ENCODE assay signal across 13 cellular contexts in genomic region chrX:119181491-119181890, GRCh38. TPM values are rescaled to one million over a fixed set of nuclear protein-coding genes. Genes with fewer than 3 reads are reported as not detected.
DNase-seq lines count a peak whose midpoint lies in the region; ATAC-seq and TF ChIP-seq lines count a peak whose summit lies in the region.
"Had no signal": no experiment of that assay in that cellular context is flagged by ENCODE, and none has a peak within 500 bp of the region (broad histone marks: within the 10 kb centered on the region; RNA-seq: fewer than 3 reads in every experiment).

No MANE protein-coding gene starts in this region.

- no peaks in the 10 kb centered on the region for H3K36me3 Mint-ChIP-seq in activated CD4-positive, alpha-beta memory T cell treated with anti-CD3 and anti-CD28 coated beads for 36 hours
- H3K36me3 Mint-ChIP-seq in activated CD4-positive, alpha-beta memory T cell treated with anti-CD3 and anti-CD28 coated beads, Interleukin-2, amount 10 ng/mL, durations not matched to agents 7 days and 5 days (ENCODE audit: low read depth): no peaks in the 10 kb centered on the region
- H3K36me3 Mint-ChIP-seq in stimulated activated memory B cell treated with anti-CD40 and anti-IgM and Interleukin-4, amounts not matched to agents 10 μg/mL and 1 μg/mL and 100 μg/mL, for 72 hours: no peaks in the 10 kb centered on the region

- intact Hi-C loops in activated CD4-positive, alpha-beta memory T cell treated with anti-CD3 and anti-CD28 coated beads for 36 hours (cut with micrococcal nuclease): no loop called here

- no peak overlapping the region for H3K4me3 Mint-ChIP-seq in activated CD4-positive, alpha-beta memory T cell treated with anti-CD3 and anti-CD28 coated beads for 36 hours
- no peak overlapping the region for H3K4me3 Mint-ChIP-seq in activated CD4-positive, alpha-beta memory T cell treated with anti-CD3 and anti-CD28 coated beads, Interleukin-2, amount 10 ng/mL, durations not matched to agents 7 days and 5 days
- no peak overlapping the region for H3K4me3 Mint-ChIP-seq in stimulated activated memory B cell treated with anti-CD40 and anti-IgM and Interleukin-4, amounts not matched to agents 10 μg/mL and 1 μg/mL and 100 μg/mL, for 72 hours

- CTCF ChIA-PET in activated CD4-positive, alpha-beta memory T cell treated with anti-CD3 and anti-CD28 coated beads for 36 hours (lab: Charles Lee): no interaction called here
- CTCF ChIA-PET in activated CD4-positive, alpha-beta memory T cell treated with anti-CD3 and anti-CD28 coated beads, Interleukin-2, amount 10 ng/mL, durations not matched to agents 7 days and 5 days (lab: Charles Lee): no interaction called here
- CTCF ChIA-PET in GM10248 (lab: Yijun Ruan, JAX): interaction anchor here (1.0 kb wide), 1 partner anchor 49 kb away, joined by 3 read pairs; no protein-coding TSS in a partner anchor

- H3K27me3 ChIP-seq in NT2/D1 (ENCODE audit: insufficient read depth, insufficient read length): no peaks in the 10 kb centered on the region
- H3K27me3 ChIP-seq: BE2C, spleen, stomach had no signal

- H3K9ac ChIP-seq in NT2/D1 (ENCODE audit: insufficient read length, low read depth): no peak overlapping the region

- H3K4me3 ChIP-seq in NT2/D1 (ENCODE audit: insufficient read length, low read depth): no peak overlapping the region
- no peak overlapping the region for H3K4me3 ChIP-seq in epithelial cell of esophagus (ENCODE audit: low read length)
- no peak overlapping the region for H3K4me3 ChIP-seq in retinal pigment epithelial cell (ENCODE audit: low read length)
- H3K4me3 ChIP-seq: spleen, stomach had no signal

- TF ChIP-seq CTCF in epithelial cell of esophagus (IDR thresholded peaks at IDR 0.05; ENCODE audit: insufficient read depth, low read depth, low read length, missing control alignments) (peak; percentile 32), retinal pigment epithelial cell (conservative IDR thresholded peaks at IDR 0.05; ENCODE audit: low read depth, low read length) (peak; percentile 15), GM10248 (IDR thresholded peaks at IDR 0.05; ENCODE audit: control extremely low read depth, extremely low read depth, low read depth, missing control alignments) (no peak)

- DNase-seq in activated CD4-positive, alpha-beta memory T cell treated with anti-CD3 and anti-CD28 coated beads for 36 hours: peak; percentile 8
- no peak for DNase-seq in activated CD4-positive, alpha-beta memory T cell treated with anti-CD3 and anti-CD28 coated beads, Interleukin-2, amount 10 ng/mL, durations not matched to agents 7 days and 5 days
- peak; percentile 9 for DNase-seq in NT2/D1 (ENCODE audit: low read depth, low spot score)
- DNase-seq in epithelial cell of esophagus (ENCODE audit: low read depth): peak; percentile 23
- DNase-seq in retinal pigment epithelial cell (ENCODE audit: low read depth): no peak
- DNase-seq in GM10248 (ENCODE audit: extremely low spot score): no peak
- DNase-seq: activated gamma-delta T cell treated with Interleukin-2 at 50 U/mL for 16 hours, BE2C, mesenchymal stem cell, spleen, stomach had no signal

- no peaks in the 10 kb centered on the region for H3K9me3 Mint-ChIP-seq in activated CD4-positive, alpha-beta memory T cell treated with anti-CD3 and anti-CD28 coated beads for 36 hours
- H3K9me3 Mint-ChIP-seq in activated CD4-positive, alpha-beta memory T cell treated with anti-CD3 and anti-CD28 coated beads, Interleukin-2, amount 10 ng/mL, durations not matched to agents 7 days and 5 days: no peaks in the 10 kb centered on the region
- no peaks in the 10 kb centered on the region for H3K9me3 Mint-ChIP-seq in stimulated activated memory B cell treated with anti-CD40 and anti-IgM and Interleukin-4, amounts not matched to agents 10 μg/mL and 1 μg/mL and 100 μg/mL, for 72 hours

- no peaks in the 10 kb centered on the region for H3K27me3 Mint-ChIP-seq in activated CD4-positive, alpha-beta memory T cell treated with anti-CD3 and anti-CD28 coated beads for 36 hours
- peaks cover 6% of the 10 kb centered on the region for H3K27me3 Mint-ChIP-seq in activated CD4-positive, alpha-beta memory T cell treated with anti-CD3 and anti-CD28 coated beads, Interleukin-2, amount 10 ng/mL, durations not matched to agents 7 days and 5 days
- peaks cover 7% of the 10 kb centered on the region for H3K27me3 Mint-ChIP-seq in stimulated activated memory B cell treated with anti-CD40 and anti-IgM and Interleukin-4, amounts not matched to agents 10 μg/mL and 1 μg/mL and 100 μg/mL, for 72 hours

- no peaks in the 10 kb centered on the region for H3K4me1 Mint-ChIP-seq in activated CD4-positive, alpha-beta memory T cell treated with anti-CD3 and anti-CD28 coated beads for 36 hours (ENCODE audit: low read depth)
- no peaks in the 10 kb centered on the region for H3K4me1 Mint-ChIP-seq in activated CD4-positive, alpha-beta memory T cell treated with anti-CD3 and anti-CD28 coated beads, Interleukin-2, amount 10 ng/mL, durations not matched to agents 7 days and 5 days
- H3K4me1 Mint-ChIP-seq in stimulated activated memory B cell treated with anti-CD40 and anti-IgM and Interleukin-4, amounts not matched to agents 10 μg/mL and 1 μg/mL and 100 μg/mL, for 72 hours: no peaks in the 10 kb centered on the region

- H3K9me3 ChIP-seq in NT2/D1 (ENCODE audit: insufficient read depth, low read length): no peaks in the 10 kb centered on the region
- H3K9me3 ChIP-seq: BE2C, spleen, stomach had no signal

- POLR2A ChIA-PET in activated CD4-positive, alpha-beta memory T cell treated with anti-CD3 and anti-CD28 coated beads for 36 hours (lab: Charles Lee): no interaction called here
- POLR2A ChIA-PET in activated CD4-positive, alpha-beta memory T cell treated with anti-CD3 and anti-CD28 coated beads, Interleukin-2, amount 10 ng/mL, durations not matched to agents 7 days and 5 days (lab: Charles Lee): no interaction called here
- POLR2A ChIA-PET in GM10248 (lab: Yijun Ruan, JAX): no interaction called here

- H3K27ac Mint-ChIP-seq in activated CD4-positive, alpha-beta memory T cell treated with anti-CD3 and anti-CD28 coated beads for 36 hours: no peak overlapping the region
- no peak overlapping the region for H3K27ac Mint-ChIP-seq in activated CD4-positive, alpha-beta memory T cell treated with anti-CD3 and anti-CD28 coated beads, Interleukin-2, amount 10 ng/mL, durations not matched to agents 7 days and 5 days
- no peak overlapping the region for H3K27ac Mint-ChIP-seq in stimulated activated memory B cell treated with anti-CD40 and anti-IgM and Interleukin-4, amounts not matched to agents 10 μg/mL and 1 μg/mL and 100 μg/mL, for 72 hours

- no peaks in the 10 kb centered on the region for H3K4me1 ChIP-seq in NT2/D1 (ENCODE audit: insufficient read depth, insufficient read length)
- H3K4me1 ChIP-seq: BE2C, spleen, stomach had no signal

- ATAC-seq in GM21360 (IDR thresholded peaks at IDR 0.05; ENCODE audit: unreplicated experiment): no peak
- ATAC-seq in stimulated activated memory B cell treated with anti-CD40 and anti-IgM and Interleukin-4, amounts not matched to agents 10 μg/mL and 1 μg/mL and 100 μg/mL, for 72 hours: no peak

- H3K36me3 ChIP-seq in NT2/D1 (ENCODE audit: insufficient read depth, insufficient read length, low read length): no peaks in the 10 kb centered on the region
- H3K36me3 ChIP-seq: BE2C, spleen, stomach had no signal

RNA-seq across cellular contexts. Expression of gene KIAA1210, which starts 53.9 kb away (rescaled TPM):
- not detected for total RNA-seq in activated CD4-positive, alpha-beta memory T cell treated with anti-CD3 and anti-CD28 coated beads for 36 hours
- total RNA-seq in activated CD4-positive, alpha-beta memory T cell treated with anti-CD3 and anti-CD28 coated beads, Interleukin-2, amount 10 ng/mL, durations not matched to agents 7 days and 5 days: not detected
- total RNA-seq: spleen had no signal

RNA-seq across cellular contexts. Expression of gene PGRMC1, which starts 54.6 kb away (rescaled TPM):
- total RNA-seq in activated CD4-positive, alpha-beta memory T cell treated with anti-CD3 and anti-CD28 coated beads for 36 hours: 10 to 100 TPM; 29.0 to 29.4 TPM
- total RNA-seq in activated CD4-positive, alpha-beta memory T cell treated with anti-CD3 and anti-CD28 coated beads, Interleukin-2, amount 10 ng/mL, durations not matched to agents 7 days and 5 days: 10 to 100 TPM; 30.5 to 30.9 TPM

Comparison
In these comparisons a context has a peak if more than half of its experiments do, and no peak if none do; other contexts are left out.
1. DNase-seq: peak in activated CD4-positive, alpha-beta memory T cell treated with anti-CD3 and anti-CD28 coated beads for 36 hours (single experiment), NT2/D1 (single experiment) and epithelial cell of esophagus (single experiment); none in activated CD4-positive, alpha-beta memory T cell treated with anti-CD3 and anti-CD28 coated beads, Interleukin-2, amount 10 ng/mL, durations not matched to agents 7 days and 5 days (single experiment), retinal pigment epithelial cell (single experiment) and GM10248 (single experiment).